In genomic region chr2:173075781-173076556, GRCh38 we compare ENCODE assay signal across 8 cellular contexts. TPM values are rescaled to one million over a fixed set of nuclear protein-coding genes. Genes with fewer than 3 reads are reported as not detected.
A peak's percentile ranks its signal among the peaks of the same experiment; 100 is the strongest.
DNase-seq lines count a peak whose midpoint lies in the region; FAIRE-seq and TF ChIP-seq lines count a peak whose summit lies in the region.

Gene MAP3K20, plus strand, starts transcription at chr2:173075846. Its CDS starts 15,186 bp downstream, at chr2:173091032.

- peak; percentile 49 for DNase-seq in GM12891 (ENCODE audit: insufficient read length, low spot score)
- peak; percentile 78 for DNase-seq in HCEC 1CT
- peak; percentile 50 for DNase-seq in MM.1S
- peak in 4 of 5 experiments; percentile 5 to 76 (median 10) for DNase-seq in T-helper 2 cell
- peak; percentile 87 for DNase-seq in astrocyte of the hippocampus (ENCODE audit: low read depth, low spot score)
- DNase-seq in hippocampal formation (lab: John Stamatoyannopoulos, UW): peak; percentile 8 to 23
- no peak for DNase-seq in retinal pigment epithelial cell (ENCODE audit: low read depth)
- no peak for DNase-seq in AML-193 (lab: John Stamatoyannopoulos, UW)

- H3K9ac ChIP-seq in MM.1S (ENCODE audit: low read length): peak within 1 kb of the TSS; percentile 66

- peaks cover 7% of the 10 kb centered on the region for H3K79me2 ChIP-seq in MM.1S (ENCODE audit: low read length)

- peak; percentile 94 for FAIRE-seq in GM12891 (lab: Jason Lieb, UNC)

- H3K9me3 ChIP-seq in MM.1S (replicated peaks; ENCODE audit: insufficient read depth, low read length): no peaks in the 10 kb centered on the region

- no peaks in the 10 kb centered on the region for H4K20me1 ChIP-seq in MM.1S (ENCODE audit: insufficient read depth, low read length)

- no peaks in the 10 kb centered on the region for H3K9me2 ChIP-seq in MM.1S (replicated peaks; ENCODE audit: insufficient read depth, low read length)

- H3K4me1 ChIP-seq in MM.1S (ENCODE audit: low read length): peaks cover 19% of the 10 kb centered on the region

- H3K27ac ChIP-seq in MM.1S (ENCODE audit: low read length): no peak within 1 kb of the TSS

- H3K4me2 ChIP-seq in MM.1S (ENCODE audit: low read depth, low read length): peak within 1 kb of the TSS; percentile 95

- TF ChIP-seq POLR2A in GM12891 (IDR thresholded peaks at IDR 0.05; ENCODE audit: low read depth, low read length): peak; percentile 49; the same call in 1 of the 2 replicates

- H3K4me3 ChIP-seq in MM.1S (ENCODE audit: low read length): peak within 1 kb of the TSS; percentile 79
- peak within 1 kb of the TSS; percentile 73 for H3K4me3 ChIP-seq in retinal pigment epithelial cell (ENCODE audit: low read length)

- no peaks in the 10 kb centered on the region for H3K36me3 ChIP-seq in MM.1S (replicated peaks; ENCODE audit: insufficient read depth, low read length)

- peak; percentile 31 for TF ChIP-seq CTCF in MM.1S (IDR thresholded peaks at IDR 0.05; ENCODE audit: low read length)
- peak; percentile 30 for TF ChIP-seq CTCF in retinal pigment epithelial cell (conservative IDR thresholded peaks at IDR 0.05; ENCODE audit: low read depth, low read length)

- H3F3A ChIP-seq in MM.1S (ENCODE audit: insufficient read depth, low read length): peaks cover 9% of the 10 kb centered on the region; the same call in 1 of the 2 replicates

- peak within 1 kb of the TSS; percentile 82 for H2AFZ ChIP-seq in MM.1S (ENCODE audit: low read length)

- H3K27me3 ChIP-seq in MM.1S (replicated peaks; ENCODE audit: insufficient read depth, low read length): no peaks in the 10 kb centered on the region; the same call in 1 of the 2 replicates

TF ChIP-seq in GM12891, 5 proteins besides CTCF, POLR2A, EP300 and RAD21:
- TF ChIP-seq SPI1 (IDR thresholded peaks at IDR 0.05; ENCODE audit: low read depth, low read length) (peak; percentile 55), TAF1 (IDR thresholded peaks at IDR 0.05; ENCODE audit: low read depth, low read length) (no peak), PAX5 (IDR thresholded peaks at IDR 0.05; ENCODE audit: insufficient read depth, low read length, severe bottlenecking) (no peak), POU2F2 (IDR thresholded peaks at IDR 0.05; ENCODE audit: low read depth, low read length) (no peak), POLR2AphosphoS5 (IDR thresholded peaks at IDR 0.05; ENCODE audit: low read depth, low read length) (peak; percentile 43; the same call in 1 of the 2 replicates)

RNA-seq across cellular contexts. Expression of gene MAP3K20, which starts in this region (rescaled TPM):
- 4.1 TPM for polyA plus RNA-seq in GM12891 (2012; ENCODE audit: low read depth, missing spikeins)

Comparison
In these comparisons a context has a peak if more than half of its experiments do, and no peak if none do; other contexts are left out.
1. DNase-seq: peak in GM12891 (single experiment), HCEC 1CT (single experiment), MM.1S (single experiment), T-helper 2 cell (4 of 5), astrocyte of the hippocampus (single experiment) and hippocampal formation (2 of 2); none in retinal pigment epithelial cell (single experiment) and AML-193 (0 of 2).